ENCODE assay signal across 1 cellular context in the genomic region with DNA sequence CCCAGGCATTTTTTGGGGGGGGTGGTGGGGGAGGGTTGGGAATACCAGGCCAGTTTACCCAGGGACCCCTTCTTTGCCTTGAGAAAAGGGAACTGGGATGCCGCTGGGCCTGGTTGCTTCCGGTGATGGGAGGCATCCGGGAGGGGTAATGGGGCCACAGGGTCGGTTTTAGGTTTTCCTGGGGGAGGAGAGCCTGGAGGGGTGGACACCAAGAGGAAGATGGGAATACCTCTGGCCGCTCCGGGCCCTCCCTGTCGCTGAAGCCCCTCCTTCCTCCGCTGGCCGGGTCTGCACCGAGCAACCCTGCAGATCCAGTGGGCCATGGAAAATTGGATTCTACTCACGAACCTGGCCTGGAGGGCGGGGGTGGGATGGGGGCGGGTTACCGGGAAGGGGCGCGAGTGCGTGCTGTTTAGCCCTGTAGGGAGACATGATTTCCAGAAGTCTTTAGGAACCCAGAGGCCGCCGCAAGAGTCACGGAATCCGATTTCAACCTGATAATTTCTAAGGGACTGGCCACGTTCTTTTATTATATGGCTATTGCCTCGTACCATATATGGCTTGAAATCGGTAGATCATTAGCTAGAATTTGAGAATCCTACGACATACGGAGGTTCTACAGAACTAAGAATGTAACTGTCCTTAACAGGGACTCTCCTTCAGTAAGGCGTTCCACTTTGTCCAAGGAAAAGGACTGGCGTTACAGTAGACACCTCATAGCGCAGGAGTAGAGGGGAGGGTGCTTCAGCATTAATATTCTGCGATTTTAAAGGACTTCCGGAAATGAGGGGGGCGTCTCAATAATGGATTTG.
TF ChIP-seq lines count a peak whose summit lies in the region.

No MANE protein-coding gene starts in this region.

TF ChIP-seq in K562, 482 proteins besides CTCF, POLR2A, EP300 and RAD21 (continued from another document and continues in another):
- TF ChIP-seq RB1 (IDR thresholded peaks at IDR 0.05; ENCODE audit: low read depth), result no peak
- no peak for TF ChIP-seq ZNF551 (CRISPR knock-in tag; IDR thresholded peaks at IDR 0.05)
- TF ChIP-seq, protein P1, sequence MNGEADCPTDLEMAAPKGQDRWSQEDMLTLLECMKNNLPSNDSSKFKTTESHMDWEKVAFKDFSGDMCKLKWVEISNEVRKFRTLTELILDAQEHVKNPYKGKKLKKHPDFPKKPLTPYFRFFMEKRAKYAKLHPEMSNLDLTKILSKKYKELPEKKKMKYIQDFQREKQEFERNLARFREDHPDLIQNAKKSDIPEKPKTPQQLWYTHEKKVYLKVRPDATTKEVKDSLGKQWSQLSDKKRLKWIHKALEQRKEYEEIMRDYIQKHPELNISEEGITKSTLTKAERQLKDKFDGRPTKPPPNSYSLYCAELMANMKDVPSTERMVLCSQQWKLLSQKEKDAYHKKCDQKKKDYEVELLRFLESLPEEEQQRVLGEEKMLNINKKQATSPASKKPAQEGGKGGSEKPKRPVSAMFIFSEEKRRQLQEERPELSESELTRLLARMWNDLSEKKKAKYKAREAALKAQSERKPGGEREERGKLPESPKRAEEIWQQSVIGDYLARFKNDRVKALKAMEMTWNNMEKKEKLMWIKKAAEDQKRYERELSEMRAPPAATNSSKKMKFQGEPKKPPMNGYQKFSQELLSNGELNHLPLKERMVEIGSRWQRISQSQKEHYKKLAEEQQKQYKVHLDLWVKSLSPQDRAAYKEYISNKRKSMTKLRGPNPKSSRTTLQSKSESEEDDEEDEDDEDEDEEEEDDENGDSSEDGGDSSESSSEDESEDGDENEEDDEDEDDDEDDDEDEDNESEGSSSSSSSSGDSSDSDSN (IDR thresholded peaks at IDR 0.05; ENCODE audit: borderline replicate concordance in 1 of 2, low read depth in 2 of 2, low read length in 2 of 2), result no peak
- peak; percentile 33 for TF ChIP-seq CHD1 (IDR thresholded peaks at IDR 0.05; ENCODE audit: low read length)
- TF ChIP-seq, protein P2, sequence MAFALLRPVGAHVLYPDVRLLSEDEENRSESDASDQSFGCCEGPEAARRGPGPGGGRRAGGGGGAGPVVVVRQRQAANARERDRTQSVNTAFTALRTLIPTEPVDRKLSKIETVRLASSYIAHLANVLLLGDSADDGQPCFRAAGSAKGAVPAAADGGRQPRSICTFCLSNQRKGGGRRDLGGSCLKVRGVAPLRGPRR (CRISPR knock-in tag; IDR thresholded peaks at IDR 0.05), result no peak
- TF ChIP-seq SMAD2 (IDR thresholded peaks at IDR 0.05; ENCODE audit: low read depth, low read length), result no peak
- no peak for TF ChIP-seq RHOXF2B (CRISPR knock-in tag; conservative IDR thresholded peaks at IDR 0.05)
- TF ChIP-seq ARNT (IDR thresholded peaks at IDR 0.05), result no peak
- TF ChIP-seq, protein P3, sequence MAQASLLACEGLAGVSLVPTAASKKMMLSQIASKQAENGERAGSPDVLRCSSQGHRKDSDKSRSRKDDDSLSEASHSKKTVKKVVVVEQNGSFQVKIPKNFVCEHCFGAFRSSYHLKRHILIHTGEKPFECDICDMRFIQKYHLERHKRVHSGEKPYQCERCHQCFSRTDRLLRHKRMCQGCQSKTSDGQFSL (CRISPR knock-in tag; IDR thresholded peaks at IDR 0.05), result no peak
- TF ChIP-seq, protein P3 (tag; IDR thresholded peaks at IDR 0.05), result peak in 1 of 2 experiments; percentile 77; a peak in 2 of 4 replicates
- TF ChIP-seq ETV5 (CRISPR knock-in tag; IDR thresholded peaks at IDR 0.05; ENCODE audit: low read depth), result 0 out of 2 replicates have a peak, but pooled peaks have one; percentile 19
- 0 out of 2 replicates have a peak, but pooled peaks have one; percentile 32 for TF ChIP-seq ETV1 (tag; conservative IDR thresholded peaks at IDR 0.05; ENCODE audit: low read depth)
- TF ChIP-seq, protein P4, sequence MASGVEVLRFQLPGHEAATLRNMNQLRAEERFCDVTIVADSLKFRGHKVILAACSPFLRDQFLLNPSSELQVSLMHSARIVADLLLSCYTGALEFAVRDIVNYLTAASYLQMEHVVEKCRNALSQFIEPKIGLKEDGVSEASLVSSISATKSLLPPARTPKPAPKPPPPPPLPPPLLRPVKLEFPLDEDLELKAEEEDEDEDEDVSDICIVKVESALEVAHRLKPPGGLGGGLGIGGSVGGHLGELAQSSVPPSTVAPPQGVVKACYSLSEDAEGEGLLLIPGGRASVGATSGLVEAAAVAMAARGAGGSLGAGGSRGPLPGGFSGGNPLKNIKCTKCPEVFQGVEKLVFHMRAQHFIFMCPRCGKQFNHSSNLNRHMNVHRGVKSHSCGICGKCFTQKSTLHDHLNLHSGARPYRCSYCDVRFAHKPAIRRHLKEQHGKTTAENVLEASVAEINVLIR (CRISPR knock-in tag; IDR thresholded peaks at IDR 0.05), result no peak
- TF ChIP-seq, protein P5, sequence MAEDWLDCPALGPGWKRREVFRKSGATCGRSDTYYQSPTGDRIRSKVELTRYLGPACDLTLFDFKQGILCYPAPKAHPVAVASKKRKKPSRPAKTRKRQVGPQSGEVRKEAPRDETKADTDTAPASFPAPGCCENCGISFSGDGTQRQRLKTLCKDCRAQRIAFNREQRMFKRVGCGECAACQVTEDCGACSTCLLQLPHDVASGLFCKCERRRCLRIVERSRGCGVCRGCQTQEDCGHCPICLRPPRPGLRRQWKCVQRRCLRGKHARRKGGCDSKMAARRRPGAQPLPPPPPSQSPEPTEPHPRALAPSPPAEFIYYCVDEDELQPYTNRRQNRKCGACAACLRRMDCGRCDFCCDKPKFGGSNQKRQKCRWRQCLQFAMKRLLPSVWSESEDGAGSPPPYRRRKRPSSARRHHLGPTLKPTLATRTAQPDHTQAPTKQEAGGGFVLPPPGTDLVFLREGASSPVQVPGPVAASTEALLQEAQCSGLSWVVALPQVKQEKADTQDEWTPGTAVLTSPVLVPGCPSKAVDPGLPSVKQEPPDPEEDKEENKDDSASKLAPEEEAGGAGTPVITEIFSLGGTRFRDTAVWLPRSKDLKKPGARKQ (CRISPR knock-in tag; IDR thresholded peaks at IDR 0.05), result no peak
- TF ChIP-seq ZNF766 (CRISPR knock-in tag; conservative IDR thresholded peaks at IDR 0.05), result 0 out of 2 replicates have a peak, but pooled peaks have one; percentile 8
- no peak for TF ChIP-seq CAMTA2 (CRISPR knock-in tag; conservative IDR thresholded peaks at IDR 0.05)
- TF ChIP-seq, protein P6, sequence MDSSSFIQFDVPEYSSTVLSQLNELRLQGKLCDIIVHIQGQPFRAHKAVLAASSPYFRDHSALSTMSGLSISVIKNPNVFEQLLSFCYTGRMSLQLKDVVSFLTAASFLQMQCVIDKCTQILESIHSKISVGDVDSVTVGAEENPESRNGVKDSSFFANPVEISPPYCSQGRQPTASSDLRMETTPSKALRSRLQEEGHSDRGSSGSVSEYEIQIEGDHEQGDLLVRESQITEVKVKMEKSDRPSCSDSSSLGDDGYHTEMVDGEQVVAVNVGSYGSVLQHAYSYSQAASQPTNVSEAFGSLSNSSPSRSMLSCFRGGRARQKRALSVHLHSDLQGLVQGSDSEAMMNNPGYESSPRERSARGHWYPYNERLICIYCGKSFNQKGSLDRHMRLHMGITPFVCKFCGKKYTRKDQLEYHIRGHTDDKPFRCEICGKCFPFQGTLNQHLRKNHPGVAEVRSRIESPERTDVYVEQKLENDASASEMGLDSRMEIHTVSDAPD (CRISPR knock-in tag; IDR thresholded peaks at IDR 0.05), result no peak
- TF ChIP-seq, protein P7, sequence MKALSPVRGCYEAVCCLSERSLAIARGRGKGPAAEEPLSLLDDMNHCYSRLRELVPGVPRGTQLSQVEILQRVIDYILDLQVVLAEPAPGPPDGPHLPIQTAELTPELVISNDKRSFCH (CRISPR knock-in tag; IDR thresholded peaks at IDR 0.05), result no peak
- TF ChIP-seq, protein P7 (tag; IDR thresholded peaks at IDR 0.05), result no peak
- TF ChIP-seq DPF2 (IDR thresholded peaks at IDR 0.05), result 0 out of 2 replicates have a peak, but pooled peaks have one; percentile 5
- peak; percentile 0 for TF ChIP-seq SAP30 (IDR thresholded peaks at IDR 0.05; ENCODE audit: borderline replicate concordance, insufficient read depth, low read depth, low read length, poor library complexity, severe bottlenecking)
- 0 out of 4 replicates have a peak, but pooled peaks of 1 of the 2 experiments have one; percentile 14 for TF ChIP-seq NRF1 (conservative IDR thresholded peaks at IDR 0.05 in 1 of 2, IDR thresholded peaks at IDR 0.05 in 1 of 2)
- no peak for TF ChIP-seq PHF20 (IDR thresholded peaks at IDR 0.05; ENCODE audit: partially characterized antibody)
- no peak for TF ChIP-seq SMAD1 (IDR thresholded peaks at IDR 0.05; ENCODE audit: low read depth, low read length, partially characterized antibody)
- no peak for TF ChIP-seq JUND (IDR thresholded peaks at IDR 0.05; ENCODE audit: borderline replicate concordance, low read depth, low read length)
- no peak for TF ChIP-seq JUND (tag; IDR thresholded peaks at IDR 0.05; ENCODE audit: borderline replicate concordance, low read depth, low read length)
- TF ChIP-seq ARHGAP35 (IDR thresholded peaks at IDR 0.05; ENCODE audit: partially characterized antibody), result no peak
- TF ChIP-seq KDM1A (IDR thresholded peaks at IDR 0.05), result 0 out of 4 replicates have a peak, but pooled peaks of 1 of the 2 experiments have one; percentile 22
- TF ChIP-seq, protein P8, sequence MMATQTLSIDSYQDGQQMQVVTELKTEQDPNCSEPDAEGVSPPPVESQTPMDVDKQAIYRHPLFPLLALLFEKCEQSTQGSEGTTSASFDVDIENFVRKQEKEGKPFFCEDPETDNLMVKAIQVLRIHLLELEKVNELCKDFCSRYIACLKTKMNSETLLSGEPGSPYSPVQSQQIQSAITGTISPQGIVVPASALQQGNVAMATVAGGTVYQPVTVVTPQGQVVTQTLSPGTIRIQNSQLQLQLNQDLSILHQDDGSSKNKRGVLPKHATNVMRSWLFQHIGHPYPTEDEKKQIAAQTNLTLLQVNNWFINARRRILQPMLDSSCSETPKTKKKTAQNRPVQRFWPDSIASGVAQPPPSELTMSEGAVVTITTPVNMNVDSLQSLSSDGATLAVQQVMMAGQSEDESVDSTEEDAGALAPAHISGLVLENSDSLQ (IDR thresholded peaks at IDR 0.05), result no peak
- no peak for TF ChIP-seq ZNF12 (CRISPR knock-in tag; IDR thresholded peaks at IDR 0.05)
- no peak for TF ChIP-seq NELFE (IDR thresholded peaks at IDR 0.05; ENCODE audit: insufficient read depth, insufficient read length)
- TF ChIP-seq SIN3A (IDR thresholded peaks at IDR 0.05; ENCODE audit: borderline replicate concordance in 2 of 2, control insufficient read depth in 1 of 2, low read depth in 2 of 2, low read length in 2 of 2), result peak; percentile 13 to 19; a peak in 1 of 4 replicates
- TF ChIP-seq ARID2 (IDR thresholded peaks at IDR 0.05), result no peak
- TF ChIP-seq, protein P9, sequence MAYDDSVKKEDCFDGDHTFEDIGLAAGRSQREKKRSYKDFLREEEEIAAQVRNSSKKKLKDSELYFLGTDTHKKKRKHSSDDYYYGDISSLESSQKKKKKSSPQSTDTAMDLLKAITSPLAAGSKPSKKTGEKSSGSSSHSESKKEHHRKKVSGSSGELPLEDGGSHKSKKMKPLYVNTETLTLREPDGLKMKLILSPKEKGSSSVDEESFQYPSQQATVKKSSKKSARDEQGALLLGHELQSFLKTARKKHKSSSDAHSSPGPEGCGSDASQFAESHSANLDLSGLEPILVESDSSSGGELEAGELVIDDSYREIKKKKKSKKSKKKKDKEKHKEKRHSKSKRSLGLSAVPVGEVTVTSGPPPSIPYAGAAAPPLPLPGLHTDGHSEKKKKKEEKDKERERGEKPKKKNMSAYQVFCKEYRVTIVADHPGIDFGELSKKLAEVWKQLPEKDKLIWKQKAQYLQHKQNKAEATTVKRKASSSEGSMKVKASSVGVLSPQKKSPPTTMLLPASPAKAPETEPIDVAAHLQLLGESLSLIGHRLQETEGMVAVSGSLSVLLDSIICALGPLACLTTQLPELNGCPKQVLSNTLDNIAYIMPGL (CRISPR knock-in tag; IDR thresholded peaks at IDR 0.05), result no peak
- TF ChIP-seq SPI1 (IDR thresholded peaks at IDR 0.05; ENCODE audit: borderline replicate concordance, low read depth, low read length), result peak; percentile 80; the same call in 1 of the 2 replicates
- TF ChIP-seq, protein P10, sequence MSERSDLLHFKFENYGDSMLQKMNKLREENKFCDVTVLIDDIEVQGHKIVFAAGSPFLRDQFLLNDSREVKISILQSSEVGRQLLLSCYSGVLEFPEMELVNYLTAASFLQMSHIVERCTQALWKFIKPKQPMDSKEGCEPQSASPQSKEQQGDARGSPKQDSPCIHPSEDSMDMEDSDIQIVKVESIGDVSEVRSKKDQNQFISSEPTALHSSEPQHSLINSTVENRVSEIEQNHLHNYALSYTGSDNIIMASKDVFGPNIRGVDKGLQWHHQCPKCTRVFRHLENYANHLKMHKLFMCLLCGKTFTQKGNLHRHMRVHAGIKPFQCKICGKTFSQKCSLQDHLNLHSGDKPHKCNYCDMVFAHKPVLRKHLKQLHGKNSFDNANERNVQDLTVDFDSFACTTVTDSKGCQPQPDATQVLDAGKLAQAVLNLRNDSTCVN (CRISPR knock-in tag; IDR thresholded peaks at IDR 0.05), result 0 out of 2 replicates have a peak, but pooled peaks have one; percentile 46
- TF ChIP-seq ZNF175 (CRISPR knock-in tag; IDR thresholded peaks at IDR 0.05; ENCODE audit: low read depth), result no peak
- TF ChIP-seq ATF7 (IDR thresholded peaks at IDR 0.05), result 0 out of 2 replicates have a peak, but pooled peaks have one; percentile 26
- no peak for TF ChIP-seq THRAP3 (IDR thresholded peaks at IDR 0.05; ENCODE audit: borderline replicate concordance)
- 0 out of 2 replicates have a peak, but pooled peaks have one; percentile 14 for TF ChIP-seq LEF1 (IDR thresholded peaks at IDR 0.05)
- 0 out of 2 replicates have a peak, but pooled peaks have one; percentile 26 for TF ChIP-seq EP400 (IDR thresholded peaks at IDR 0.05)
- TF ChIP-seq, protein P11, sequence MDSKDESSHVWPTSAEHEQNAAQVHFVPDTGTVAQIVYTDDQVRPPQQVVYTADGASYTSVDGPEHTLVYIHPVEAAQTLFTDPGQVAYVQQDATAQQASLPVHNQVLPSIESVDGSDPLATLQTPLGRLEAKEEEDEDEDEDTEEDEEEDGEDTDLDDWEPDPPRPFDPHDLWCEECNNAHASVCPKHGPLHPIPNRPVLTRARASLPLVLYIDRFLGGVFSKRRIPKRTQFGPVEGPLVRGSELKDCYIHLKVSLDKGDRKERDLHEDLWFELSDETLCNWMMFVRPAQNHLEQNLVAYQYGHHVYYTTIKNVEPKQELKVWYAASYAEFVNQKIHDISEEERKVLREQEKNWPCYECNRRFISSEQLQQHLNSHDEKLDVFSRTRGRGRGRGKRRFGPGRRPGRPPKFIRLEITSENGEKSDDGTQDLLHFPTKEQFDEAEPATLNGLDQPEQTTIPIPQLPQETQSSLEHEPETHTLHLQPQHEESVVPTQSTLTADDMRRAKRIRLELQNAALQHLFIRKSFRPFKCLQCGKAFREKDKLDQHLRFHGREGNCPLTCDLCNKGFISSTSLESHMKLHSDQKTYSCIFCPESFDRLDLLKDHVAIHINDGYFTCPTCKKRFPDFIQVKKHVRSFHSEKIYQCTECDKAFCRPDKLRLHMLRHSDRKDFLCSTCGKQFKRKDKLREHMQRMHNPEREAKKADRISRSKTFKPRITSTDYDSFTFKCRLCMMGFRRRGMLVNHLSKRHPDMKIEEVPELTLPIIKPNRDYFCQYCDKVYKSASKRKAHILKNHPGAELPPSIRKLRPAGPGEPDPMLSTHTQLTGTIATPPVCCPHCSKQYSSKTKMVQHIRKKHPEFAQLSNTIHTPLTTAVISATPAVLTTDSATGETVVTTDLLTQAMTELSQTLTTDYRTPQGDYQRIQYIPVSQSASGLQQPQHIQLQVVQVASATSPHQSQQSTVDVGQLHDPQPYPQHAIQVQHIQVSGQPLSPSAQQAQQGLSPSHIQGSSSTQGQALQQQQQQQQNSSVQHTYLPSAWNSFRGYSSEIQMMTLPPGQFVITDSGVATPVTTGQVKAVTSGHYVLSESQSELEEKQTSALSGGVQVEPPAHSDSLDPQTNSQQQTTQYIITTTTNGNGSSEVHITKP (IDR thresholded peaks at IDR 0.05; ENCODE audit: partially characterized antibody), result peak; percentile 14
